ENCODE assay signal across 2 cellular contexts in genomic region chr11:104870910-104871309, GRCh38.
TF ChIP-seq lines count a peak whose summit lies in the region.

No MANE protein-coding gene starts in this region.

TF ChIP-seq in GM23338, 12 proteins besides CTCF, POLR2A, EP300 and RAD21 (continued from another document):
- TF ChIP-seq REST (IDR thresholded peaks at IDR 0.05; ENCODE audit: unreplicated experiment) = no peak
- no peak for TF ChIP-seq CREB1 (CRISPR knock-in tag; IDR thresholded peaks at IDR 0.05; ENCODE audit: low read depth)
- no peak for TF ChIP-seq POLR2AphosphoS5 (IDR thresholded peaks at IDR 0.05; ENCODE audit: low read depth)
- no peak for TF ChIP-seq ETS1 (IDR thresholded peaks at IDR 0.05)
- TF ChIP-seq ZNF462 (CRISPR knock-in tag; IDR thresholded peaks at IDR 0.05) = no peak
- no peak for TF ChIP-seq NANOG (IDR thresholded peaks at IDR 0.05; ENCODE audit: borderline replicate concordance)
- TF ChIP-seq ZNF331 (CRISPR knock-in tag; IDR thresholded peaks at IDR 0.05; ENCODE audit: low read depth) = no peak
- no peak for TF ChIP-seq EZH2 (IDR thresholded peaks at IDR 0.05; ENCODE audit: low read depth, unreplicated experiment)
- no peak for TF ChIP-seq JUNB (IDR thresholded peaks at IDR 0.05; ENCODE audit: unreplicated experiment)
TF ChIP-seq in GM23338: peak in this region for 0.

TF ChIP-seq in SK-N-SH, 30 proteins besides CTCF, POLR2A, EP300 and RAD21 (continued from another document):
- no peak for TF ChIP-seq USF2 (IDR thresholded peaks at IDR 0.05; ENCODE audit: borderline replicate concordance, low read depth, low read length)
